9 cellular contexts compared by ENCODE assay signal in genomic region chr7:55641811-55642210, GRCh38.
A peak's percentile ranks its signal among the peaks of the same experiment; 100 is the strongest.
DNase-seq lines count a peak whose midpoint lies in the region; ATAC-seq and TF ChIP-seq lines count a peak whose summit lies in the region.
"Had no signal": no experiment of that assay in that cellular context is flagged by ENCODE, and none has a peak within 500 bp of the region (broad histone marks: within the 10 kb centered on the region; RNA-seq: fewer than 3 reads in every experiment).

No MANE protein-coding gene starts in this region.

- H3K4me1 ChIP-seq in BLaER1 (peaks cover 10% of the 10 kb centered on the region), gastrocnemius medialis (no peaks in the 10 kb centered on the region)

- intact Hi-C loops in gastrocnemius medialis (cut with DNase I; ENCODE audit: low total_unique reads): loop anchor here (1.0 to 5.0 kb wide), 2 partner anchors 322 to 430 kb away; partner anchors contain the start of gene NIPSNAP2

- no peaks in the 10 kb centered on the region for H4K20me1 ChIP-seq in BLaER1

- peak; percentile 70 for DNase-seq in SK-N-MC (ENCODE audit: low read depth, low spot score)
- DNase-seq in gastrocnemius medialis: no peak
- DNase-seq in NK-92 treated with Interleukin-12 subunit alpha and Interleukin-12 subunit beta, amount 100 ng/mL, for 24 hours (lab: John Stamatoyannopoulos, UW): no peak
- no peak for DNase-seq in NCI-H1105 treated with DMSO at 0.1 percent for 48 hours (lab: John Stamatoyannopoulos, UW)
- no peak for DNase-seq in NCI-H1694 treated with DMSO at 0.1 percent for 48 hours (lab: John Stamatoyannopoulos, UW)

- no peaks in the 10 kb centered on the region for H3K9me3 ChIP-seq in BLaER1
- H3K9me3 ChIP-seq in SK-N-MC (ENCODE audit: low read depth, low read length): peaks cover 8% of the 10 kb centered on the region; the same call in 1 of the 2 replicates
- no peaks in the 10 kb centered on the region for H3K9me3 ChIP-seq in gastrocnemius medialis

- no peak for TF ChIP-seq POLR2A in gastrocnemius medialis (IDR thresholded peaks at IDR 0.05)

- H3K36me3 ChIP-seq in BLaER1 (no peaks in the 10 kb centered on the region), SK-N-MC (ENCODE audit: insufficient read depth, low read length) (peaks cover 22% of the 10 kb centered on the region), gastrocnemius medialis (no peaks in the 10 kb centered on the region)

- in situ Hi-C loops in gastrocnemius medialis (cut with MboI; ENCODE audit: low sequenced_read_pairs in 4 of 4): loop anchor here in 2 of 4 donors (10.0 to 25.0 kb wide), 3 partner anchors 320 to 445 kb away; partner anchors contain the start of genes MRPS17 (in 1 of the 2), NIPSNAP2 (in 1 of the 2) and PHKG1 (in 1 of the 2)

- ATAC-seq in GM18873 (IDR thresholded peaks at IDR 0.05; ENCODE audit: low FRiP score, unreplicated experiment): peak; percentile 86
- peak; percentile 86 for ATAC-seq in HG02885 (IDR thresholded peaks at IDR 0.05; ENCODE audit: poor library complexity, unreplicated experiment)
- no peak for ATAC-seq in gastrocnemius medialis

- H3K4me3 ChIP-seq in BLaER1 (no peak overlapping the region), SK-N-MC (no peak overlapping the region), gastrocnemius medialis (no peak overlapping the region)

- peak overlapping the region; percentile 61 for H3K4me2 ChIP-seq in BLaER1
- H3K4me2 ChIP-seq: KMS-11 had no signal

- H3K27me3 ChIP-seq in BLaER1 (no peaks in the 10 kb centered on the region), gastrocnemius medialis (no peaks in the 10 kb centered on the region)

- no peak overlapping the region for H3K9ac ChIP-seq in BLaER1
- no peak overlapping the region for H3K9ac ChIP-seq in SK-N-MC (ENCODE audit: insufficient read length)
- H3K9ac ChIP-seq: KMS-11 had no signal

- no peak for TF ChIP-seq CTCF in gastrocnemius medialis (IDR thresholded peaks at IDR 0.05 in 4 of 5, conservative IDR thresholded peaks at IDR 0.05 in 1 of 5)

- H3K27ac ChIP-seq in BLaER1: no peak overlapping the region
- peak overlapping the region; percentile 93 for H3K27ac ChIP-seq in SK-N-MC
- no peak overlapping the region for H3K27ac ChIP-seq in gastrocnemius medialis
- H3K27ac ChIP-seq: KMS-11 had no signal

Comparison
In these comparisons a context has a peak if more than half of its experiments do, and no peak if none do; other contexts are left out.
1. ATAC-seq: peak in GM18873 (single experiment) and HG02885 (single experiment); none in gastrocnemius medialis (0 of 2).